In the genomic region with DNA sequence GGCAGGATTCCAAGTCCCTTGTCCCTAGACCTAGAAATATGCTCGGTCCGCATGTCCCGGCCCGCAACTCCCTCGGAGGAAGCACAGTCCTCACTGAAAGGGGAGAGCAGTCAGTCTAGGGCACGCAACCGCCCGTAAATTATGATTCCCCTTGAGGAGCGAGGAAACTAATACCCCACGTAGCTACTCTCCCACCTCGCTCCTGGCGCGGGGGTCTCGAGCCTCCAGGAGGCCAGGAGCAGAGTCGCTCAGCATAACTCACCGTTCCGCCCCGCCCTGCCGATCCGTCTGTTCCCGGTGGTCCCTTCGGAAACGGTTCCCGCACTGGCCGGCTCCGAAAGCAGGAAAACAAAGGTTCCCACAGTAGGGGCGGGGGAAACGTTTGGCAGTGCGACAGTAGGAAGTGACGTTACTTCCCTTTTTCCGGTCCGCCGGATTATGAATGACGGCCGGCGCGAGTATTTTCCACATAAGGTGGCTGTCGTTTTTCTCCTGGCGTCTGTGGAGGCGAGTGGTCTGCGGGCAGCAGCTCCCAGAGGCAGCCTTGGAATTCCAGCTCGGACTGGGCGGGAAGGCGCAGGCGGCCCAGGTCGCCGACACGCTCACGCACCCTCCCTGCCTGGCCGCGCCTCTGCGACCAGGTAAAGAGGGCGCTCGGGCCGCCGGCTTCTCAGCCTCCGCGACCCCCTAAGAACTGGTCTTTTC, we compare ENCODE assay signal across 8 cellular contexts. TPM values are rescaled to one million over a fixed set of nuclear protein-coding genes. Genes with fewer than 3 reads are reported as not detected.
DNase-seq lines count a peak whose midpoint lies in the region; ATAC-seq and TF ChIP-seq lines count a peak whose summit lies in the region.

TSS of gene GSTCD (plus strand) at position 409 of the 705 bp plus-strand sequence. CDS start 8,830 bp downstream, outside the sequence.
TSS of gene INTS12 (minus strand) at position 314 of the 705 bp plus-strand sequence. CDS start 8,684 bp downstream, outside the sequence.

- H3K4me1 Mint-ChIP-seq in CD8-positive, alpha-beta T cell (ENCODE audit: low read depth), result peaks cover 36% of the 10 kb centered on the region

- H3K4me3 ChIP-seq in CD8-positive, alpha-beta T cell (ENCODE audit: low read depth, low read length), result peak within 1 kb of the TSS; percentile 69
- peak within 1 kb of the TSS; percentile 93 for H3K4me3 ChIP-seq in lung

- no peaks in the 10 kb centered on the region for H3K27me3 Mint-ChIP-seq in CD8-positive, alpha-beta T cell (ENCODE audit: low read depth)

- ATAC-seq in CD8-positive, alpha-beta T cell, result peak; percentile 91
- ATAC-seq in GM19467 (IDR thresholded peaks at IDR 0.05; ENCODE audit: unreplicated experiment), result peak; percentile 77
- ATAC-seq in lung (ENCODE audit: insufficient read depth, low FRiP score), result peak; percentile 99

- no peaks in the 10 kb centered on the region for H3K27me3 ChIP-seq in CD8-positive, alpha-beta T cell (ENCODE audit: insufficient read depth, low read length)
- H3K27me3 ChIP-seq in lung (ENCODE audit: control insufficient read depth, insufficient read depth), result no peaks in the 10 kb centered on the region

- H3K4me1 ChIP-seq in CD8-positive, alpha-beta T cell (ENCODE audit: insufficient read depth, low read length), result peaks cover 24% of the 10 kb centered on the region
- H3K4me1 ChIP-seq in lung (ENCODE audit: control insufficient read depth in 2 of 2, insufficient read depth in 2 of 2, low read length in 2 of 2), result peaks cover 2 to 10% of the 10 kb centered on the region in 2 donors

- H3K36me3 Mint-ChIP-seq in CD8-positive, alpha-beta T cell, result peaks cover 16% of the 10 kb centered on the region

- DNase-seq in CD8-positive, alpha-beta T cell, result peak; percentile 82 to 90 (median 87)
- DNase-seq in HS-27A (ENCODE audit: low read depth), result peak; percentile 51
- DNase-seq in NK-92 (lab: John Stamatoyannopoulos, UW; ENCODE audit: unreplicated experiment), result peak; percentile 37
- DNase-seq in activated CD8-positive, alpha-beta memory T cell treated with anti-CD3 and anti-CD28 coated beads for 24 hours, result peak; percentile 96
- DNase-seq in effector CD8-positive, alpha-beta T cell (lab: John Stamatoyannopoulos, UW), result peak; percentile 80
- peak; percentile 93 for DNase-seq in lung (ENCODE audit: low spot score)
- DNase-seq in stimulated activated CD4-positive, alpha-beta T cell treated with anti-CD3 and anti-CD28 coated beads, TNF-alpha, amount 100 ng/mL, for 4 hours (ENCODE audit: low read depth in 3 of 3), result peak; percentile 69 to 80 (median 78)

- intact Hi-C loops in CD8-positive, alpha-beta T cell (cut with DNase I, micrococcal nuclease), result loop anchor here (1.0 to 10.0 kb wide), 7 partner anchors 235 to 776 kb away; partner anchors contain the start of genes AIMP1 (in 2 of the 2), TBCK (in 2 of the 2), TET2 (in 2 of the 2) and PPA2 (in 1 of the 2)

- no peaks in the 10 kb centered on the region for H3K9me3 Mint-ChIP-seq in CD8-positive, alpha-beta T cell

- no peak for TF ChIP-seq CTCF in CD8-positive, alpha-beta T cell (IDR thresholded peaks at IDR 0.05)
- TF ChIP-seq CTCF in lung (IDR thresholded peaks at IDR 0.05; ENCODE audit: control extremely low read depth, extremely low read depth), result no peak

- POLR2A ChIA-PET in CD8-positive, alpha-beta T cell (lab: Charles Lee), result interaction anchor here (0.7 to 0.8 kb wide), 2 partner anchors 10 to 24 kb away, joined by 3 read pairs; no protein-coding TSS in a partner anchor

- peak within 1 kb of the TSS; percentile 68 for H3K27ac ChIP-seq in CD8-positive, alpha-beta T cell (ENCODE audit: low read depth, low read length)
- H3K27ac ChIP-seq in lung (ENCODE audit: low read depth in 1 of 2, low read length in 1 of 2), result peak within 1 kb of the TSS; percentile 87 to 95

- no peaks in the 10 kb centered on the region for H3K9me3 ChIP-seq in CD8-positive, alpha-beta T cell (ENCODE audit: low read length)
- H3K9me3 ChIP-seq in lung (ENCODE audit: control insufficient read depth in 2 of 2, insufficient read depth in 1 of 2, low read length in 1 of 2), result no peaks in the 10 kb centered on the region

- 0% methylated on average over 58 of the region's 58 CpGs for WGBS in lung, 2 donors

- CTCF ChIA-PET in CD8-positive, alpha-beta T cell (lab: Charles Lee), result interaction anchor here (1.4 to 1.5 kb wide), 2 partner anchors 188 to 235 kb away, joined by 3 to 4 read pairs; partner anchors contain the start of gene PPA2

- H3K27ac Mint-ChIP-seq in CD8-positive, alpha-beta T cell, result peak within 1 kb of the TSS; percentile 98

- H3K36me3 ChIP-seq in CD8-positive, alpha-beta T cell (ENCODE audit: insufficient read depth, low read length), result no peaks in the 10 kb centered on the region
- no peaks in the 10 kb centered on the region for H3K36me3 ChIP-seq in lung (ENCODE audit: control insufficient read depth in 2 of 2, insufficient read depth in 2 of 2, low read length in 2 of 2)

- peak within 1 kb of the TSS; percentile 100 for H3K4me3 Mint-ChIP-seq in CD8-positive, alpha-beta T cell

RNA-seq across cellular contexts. Expression of gene GSTCD, which starts in this region (rescaled TPM):
- 1 to 10 TPM; 2.9 to 5.8 TPM for total RNA-seq in CD8-positive, alpha-beta T cell
- 10 to 100 TPM; 14.0 to 17.9 TPM for total RNA-seq in lung
- 1 to 10 TPM; 1.5 to 2.9 TPM for polyA plus RNA-seq in lung

RNA-seq across cellular contexts. Expression of gene INTS12, which starts in this region (rescaled TPM):
- total RNA-seq in CD8-positive, alpha-beta T cell, result 10 to 100 TPM; 23.9 to 24.8 TPM
- 10 to 100 TPM; 15.0 to 24.1 TPM for total RNA-seq in lung
- 10 to 100 TPM; 16.0 to 18.4 TPM for polyA plus RNA-seq in lung

Comparison
In these comparisons a context has a peak if more than half of its experiments do, and no peak if none do; other contexts are left out.
1. Peak in every context shown above with its lines: DNase-seq, ATAC-seq, H3K4me3 ChIP-seq and H3K27ac ChIP-seq.
2. DNase-seq: peak in every context shown above with its lines; median percentile 96 in activated CD8-positive, alpha-beta memory T cell treated with anti-CD3 and anti-CD28 coated beads for 24 hours; 93 in lung; 87 in CD8-positive, alpha-beta T cell; 80 in effector CD8-positive, alpha-beta T cell; 78 in stimulated activated CD4-positive, alpha-beta T cell treated with anti-CD3 and anti-CD28 coated beads, TNF-alpha, amount 100 ng/mL, for 4 hours; 51 in HS-27A; 37 in NK-92.